1 cellular context compared by ENCODE assay signal in genomic region chr16:70681382-70682238, GRCh38.
TF ChIP-seq lines count a peak whose summit lies in the region.

No MANE protein-coding gene starts in this region.

TF ChIP-seq in HepG2, 621 proteins besides CTCF, POLR2A, EP300 and RAD21 (continued from another document and continues in another):
- TF ChIP-seq ZBTB25 (CRISPR knock-in tag; IDR thresholded peaks at IDR 0.05) (0 out of 2 replicates have a peak, but pooled peaks have one; percentile 39), ELF3 (CRISPR knock-in tag; IDR thresholded peaks at IDR 0.05) (no peak), DZIP1 (CRISPR knock-in tag; IDR thresholded peaks at IDR 0.05) (no peak), THAP11 (CRISPR knock-in tag; IDR thresholded peaks at IDR 0.05) (peak; percentile 52; the same call in 1 of the 2 replicates), ZNF773 (CRISPR knock-in tag; IDR thresholded peaks at IDR 0.05; ENCODE audit: borderline replicate concordance) (peak; percentile 62; the same call in 1 of the 2 replicates), ZNF432 (CRISPR knock-in tag; IDR thresholded peaks at IDR 0.05; ENCODE audit: borderline replicate concordance) (no peak), ATF2 (CRISPR knock-in tag; IDR thresholded peaks at IDR 0.05) (peak; percentile 34; the same call in 1 of the 2 replicates), ZGPAT (CRISPR knock-in tag; IDR thresholded peaks at IDR 0.05) (peak; percentile 60), TBX3 (IDR thresholded peaks at IDR 0.05; ENCODE audit: borderline replicate concordance) (no peak), PAXIP1 (CRISPR knock-in tag; conservative IDR thresholded peaks at IDR 0.05) (peak; percentile 90), CHCHD3 (CRISPR knock-in tag; IDR thresholded peaks at IDR 0.05) (no peak), STAT5B (CRISPR knock-in tag; IDR thresholded peaks at IDR 0.05) (no peak), ZNF780A (CRISPR knock-in tag; IDR thresholded peaks at IDR 0.05) (no peak), KLF16 (CRISPR knock-in tag; IDR thresholded peaks at IDR 0.05) (peak in 1 of 2 experiments; percentile 52; a peak in 2 of 4 replicates), PPARG (CRISPR knock-in tag; conservative IDR thresholded peaks at IDR 0.05) (peak; percentile 14), DDIT3 (CRISPR knock-in tag; IDR thresholded peaks at IDR 0.05) (no peak), ZSCAN29 (CRISPR knock-in tag; conservative IDR thresholded peaks at IDR 0.05) (no peak; the same call in 1 of the 2 replicates), ATF7-NPFF (CRISPR knock-in tag; IDR thresholded peaks at IDR 0.05; ENCODE audit: low read depth) (peak; percentile 49; the same call in 1 of the 2 replicates), GLMP (CRISPR knock-in tag; IDR thresholded peaks at IDR 0.05; ENCODE audit: borderline replicate concordance) (no peak), TOPORS (CRISPR knock-in tag; IDR thresholded peaks at IDR 0.05) (no peak), ZFP62 (CRISPR knock-in tag; IDR thresholded peaks at IDR 0.05) (no peak), ZNF138 (CRISPR knock-in tag; IDR thresholded peaks at IDR 0.05; ENCODE audit: low read depth) (no peak), PHF20 (CRISPR knock-in tag; IDR thresholded peaks at IDR 0.05) (no peak), MED8 (CRISPR knock-in tag; IDR thresholded peaks at IDR 0.05; ENCODE audit: insufficient replicate concordance) (peak; percentile 53), IRF9 (CRISPR knock-in tag; IDR thresholded peaks at IDR 0.05; ENCODE audit: borderline replicate concordance) (no peak), ZBTB7A (CRISPR knock-in tag; IDR thresholded peaks at IDR 0.05) (peak; percentile 92; the same call in 1 of the 2 replicates), MBD4 (IDR thresholded peaks at IDR 0.05; ENCODE audit: borderline replicate concordance, low read length) (no peak), PAWR (CRISPR knock-in tag; IDR thresholded peaks at IDR 0.05; ENCODE audit: borderline replicate concordance) (no peak), MAZ (IDR thresholded peaks at IDR 0.05; ENCODE audit: borderline replicate concordance, low read depth, low read length) (peak; percentile 79; the same call in 1 of the 2 replicates), MAZ (CRISPR knock-in tag; IDR thresholded peaks at IDR 0.05; ENCODE audit: low read depth) (peak; percentile 76), ELF4 (CRISPR knock-in tag; IDR thresholded peaks at IDR 0.05; ENCODE audit: borderline replicate concordance) (no peak), ZNF749 (CRISPR knock-in tag; IDR thresholded peaks at IDR 0.05; ENCODE audit: borderline replicate concordance) (no peak), CENPT (CRISPR knock-in tag; IDR thresholded peaks at IDR 0.05; ENCODE audit: low read depth) (no peak), CBFB (CRISPR knock-in tag; IDR thresholded peaks at IDR 0.05) (peak; percentile 75; the same call in 1 of the 2 replicates), ZNF354B (CRISPR knock-in tag; IDR thresholded peaks at IDR 0.05) (no peak; the same call in 1 of the 2 replicates), ZNF18 (CRISPR knock-in tag; IDR thresholded peaks at IDR 0.05; ENCODE audit: insufficient replicate concordance) (no peak), ZBTB20 (CRISPR knock-in tag; IDR thresholded peaks at IDR 0.05; ENCODE audit: borderline replicate concordance, low read depth) (0 out of 2 replicates have a peak, but pooled peaks have one; percentile 38), ZNF720 (CRISPR knock-in tag; IDR thresholded peaks at IDR 0.05) (no peak), RNF2 (conservative IDR thresholded peaks at IDR 0.05; ENCODE audit: low read depth) (no peak), ATF7 (IDR thresholded peaks at IDR 0.05) (no peak), ATF7 (CRISPR knock-in tag; IDR thresholded peaks at IDR 0.05) (peak; percentile 44; the same call in 1 of the 2 replicates), ZNF430 (CRISPR knock-in tag; IDR thresholded peaks at IDR 0.05) (peak; percentile 74), EZH2 (conservative IDR thresholded peaks at IDR 0.05; ENCODE audit: low read depth, low read length) (no peak), ZBTB46 (CRISPR knock-in tag; IDR thresholded peaks at IDR 0.05; ENCODE audit: borderline replicate concordance) (no peak; the same call in 1 of the 2 replicates), ZIK1 (CRISPR knock-in tag; IDR thresholded peaks at IDR 0.05; ENCODE audit: borderline replicate concordance, low read depth) (no peak), TEAD3 (CRISPR knock-in tag; optimal IDR thresholded peaks at IDR 0.05; ENCODE audit: borderline replicate concordance) (peak; percentile 43), EHMT2 (IDR thresholded peaks at IDR 0.05; ENCODE audit: borderline replicate concordance, low read depth, low read length) (no peak), AKAP8 (CRISPR knock-in tag; IDR thresholded peaks at IDR 0.05) (peak; percentile 95), NR0B2 (CRISPR knock-in tag; IDR thresholded peaks at IDR 0.05) (peak; percentile 45; the same call in 1 of the 2 replicates), ZNF839 (CRISPR knock-in tag; IDR thresholded peaks at IDR 0.05; ENCODE audit: borderline replicate concordance) (no peak), GABPB1 (CRISPR knock-in tag; IDR thresholded peaks at IDR 0.05) (peak; percentile 54), FOXJ3 (CRISPR knock-in tag; IDR thresholded peaks at IDR 0.05; ENCODE audit: borderline replicate concordance) (peak; percentile 38)
